ENCODE assay signal across 14 cellular contexts in the genomic region with DNA sequence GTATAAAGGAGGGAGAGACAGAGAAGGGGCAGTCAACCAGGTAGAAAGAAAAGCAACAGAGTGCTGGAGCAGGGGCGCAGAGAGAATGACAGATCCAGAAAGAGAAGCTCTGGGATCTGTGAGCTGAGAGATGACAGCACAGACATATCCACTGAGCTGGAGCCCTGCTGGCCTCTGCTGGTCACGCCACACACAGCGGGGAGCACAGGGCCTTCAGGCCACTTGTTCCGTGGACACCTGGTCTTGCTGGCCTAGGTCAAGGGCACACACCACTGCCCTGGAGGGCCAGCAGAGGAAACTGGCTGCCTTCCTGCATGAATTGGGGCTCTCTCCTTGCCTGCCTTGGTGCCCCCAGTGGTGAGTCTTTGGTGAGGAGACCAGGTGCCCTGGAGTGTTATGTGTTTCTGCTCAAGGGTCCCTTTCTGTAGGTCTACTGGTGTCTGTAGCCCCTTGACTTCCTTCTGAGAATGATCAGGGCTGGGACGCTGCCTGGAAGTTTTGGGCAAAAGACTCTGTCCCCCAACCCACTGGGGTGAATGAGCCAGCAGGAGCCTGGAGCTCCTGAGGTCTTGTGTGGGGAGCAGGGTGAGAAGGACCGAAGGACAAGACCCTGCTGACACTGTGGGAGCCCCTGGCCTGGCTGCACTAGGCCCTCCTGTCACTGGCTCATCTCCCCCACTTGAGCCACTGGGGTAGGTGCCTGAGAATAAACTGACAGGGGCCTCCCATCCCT. TPM values are rescaled to one million over a fixed set of nuclear protein-coding genes. Genes with fewer than 3 reads are reported as not detected.
A peak's percentile ranks its signal among the peaks of the same experiment; 100 is the strongest.
DNase-seq lines count a peak whose midpoint lies in the region; ATAC-seq and TF ChIP-seq lines count a peak whose summit lies in the region.
"Had no signal": no experiment of that assay in that cellular context is flagged by ENCODE, and none has a peak within 500 bp of the region (broad histone marks: within the 10 kb centered on the region; RNA-seq: fewer than 3 reads in every experiment).

No MANE protein-coding gene starts in this region.

- H3K4me1 ChIP-seq in H9 (ENCODE audit: insufficient read depth, low read length) (no peaks in the 10 kb centered on the region), mesenchymal stem cell (ENCODE audit: control insufficient read depth, insufficient read depth, low read depth, low read length) (no peaks in the 10 kb centered on the region)
- H3K4me1 ChIP-seq: gastrocnemius medialis had no signal

- no peak overlapping the region for H3K56ac ChIP-seq in H9 (ENCODE audit: insufficient read length, low read depth, low read length)

- H4K5ac ChIP-seq in H9 (ENCODE audit: insufficient read length, low read depth, low read length) = no peak overlapping the region

- H2AFZ ChIP-seq in H9 (ENCODE audit: low read length) (no peak overlapping the region), mesenchymal stem cell (ENCODE audit: low read depth, low read length) (no peak overlapping the region)

- peaks cover 12% of the 10 kb centered on the region for H3K27me3 Mint-ChIP-seq in H9 (ENCODE audit: low read depth)
- peaks cover 3% of the 10 kb centered on the region for H3K27me3 Mint-ChIP-seq in activated T-helper 17 cell treated with anti-CD3 and anti-CD28 coated beads, Interleukin-2, amount 50 U/mL, for 72 hours

- H3K9ac ChIP-seq in H9 (ENCODE audit: extremely low read depth, insufficient read length, low read length) (no peak overlapping the region), mesenchymal stem cell (ENCODE audit: low read length) (no peak overlapping the region)

- H3K4ac ChIP-seq in H9 (ENCODE audit: low read depth, low read length) = no peak overlapping the region
- H3K4ac ChIP-seq in mesenchymal stem cell (ENCODE audit: low read depth in 1 of 2, low read length in 2 of 2) = no peak overlapping the region

- no peak overlapping the region for H4K8ac ChIP-seq in H9 (replicated peaks; ENCODE audit: insufficient read length, low read depth, low read length)
- H4K8ac ChIP-seq in mesenchymal stem cell (ENCODE audit: low read length) = no peak overlapping the region

- WGBS in H9 (ENCODE audit: extremely low coverage, insufficient read length, low lambda C conversion rate) = no CpG with 5 or more reads among the region's 6 CpGs
- 84% methylated on average over 6 of the region's 6 CpGs for WGBS in mesenchymal stem cell

- H3K23ac ChIP-seq in H9 (ENCODE audit: insufficient read length, low read depth, low read length) (no peak overlapping the region), mesenchymal stem cell (ENCODE audit: low read length in 2 of 2) (no peak overlapping the region)

- H3K9me3 Mint-ChIP-seq in H9 = peaks cover 37 to 38% of the 10 kb centered on the region in 2 experiments
- peaks cover 11% of the 10 kb centered on the region for H3K9me3 Mint-ChIP-seq in activated T-helper 17 cell treated with anti-CD3 and anti-CD28 coated beads, Interleukin-2, amount 50 U/mL, for 72 hours

- H3K4me3 Mint-ChIP-seq in H9 = no peak overlapping the region
- no peak overlapping the region for H3K4me3 Mint-ChIP-seq in activated T-helper 17 cell treated with anti-CD3 and anti-CD28 coated beads, Interleukin-2, amount 50 U/mL, for 72 hours
- H3K4me3 Mint-ChIP-seq: WTC11 had no signal

- H4K91ac ChIP-seq in H9 (ENCODE audit: insufficient read length, low read depth, low read length) = no peak overlapping the region
- no peak overlapping the region for H4K91ac ChIP-seq in mesenchymal stem cell (ENCODE audit: low read length)

- no peaks in the 10 kb centered on the region for H4K20me1 ChIP-seq in H9 (ENCODE audit: control insufficient read depth, insufficient read depth, insufficient read length)

- H3K36me3 Mint-ChIP-seq in H9 (ENCODE audit: insufficient read depth in 1 of 3, low read depth in 3 of 3) = peaks cover 4 to 20% (median 6%) of the 10 kb centered on the region in 3 experiments; a peak in 5 of 7 replicates
- no peaks in the 10 kb centered on the region for H3K36me3 Mint-ChIP-seq in activated T-helper 17 cell treated with anti-CD3 and anti-CD28 coated beads, Interleukin-2, amount 50 U/mL, for 72 hours (ENCODE audit: low read depth)

- H3K18ac ChIP-seq in H9 (ENCODE audit: insufficient read length, low read depth, low read length) = no peak overlapping the region
- H3K18ac ChIP-seq in mesenchymal stem cell (ENCODE audit: low read depth in 1 of 2, low read length in 2 of 2) = no peak overlapping the region

- H3K79me1 ChIP-seq in H9 (ENCODE audit: insufficient read depth, low read depth, low read length, poor library complexity, severe bottlenecking) = no peaks in the 10 kb centered on the region
- no peaks in the 10 kb centered on the region for H3K79me1 ChIP-seq in mesenchymal stem cell (replicated peaks; ENCODE audit: low read length, poor library complexity, severe bottlenecking)

- H3T11ph ChIP-seq in H9 (ENCODE audit: low read length) = no peak overlapping the region

- H3K14ac ChIP-seq in H9 (ENCODE audit: insufficient read depth, low read length) = no peak overlapping the region
- no peak overlapping the region for H3K14ac ChIP-seq in mesenchymal stem cell (ENCODE audit: low read length in 2 of 2)

- H3K4me2 ChIP-seq in H9 (ENCODE audit: insufficient read depth, insufficient read length, low read length) (no peak overlapping the region), mesenchymal stem cell (ENCODE audit: low read length, poor library complexity, severe bottlenecking) (no peak overlapping the region)

- H2BK120ac ChIP-seq in H9 (ENCODE audit: low read depth, low read length, poor library complexity, severe bottlenecking) = no peak overlapping the region
- no peak overlapping the region for H2BK120ac ChIP-seq in mesenchymal stem cell (ENCODE audit: low read depth, low read length)

- H3K79me2 ChIP-seq in H9 (ENCODE audit: insufficient read depth, low read length) = no peaks in the 10 kb centered on the region

- no peak overlapping the region for H2BK12ac ChIP-seq in H9 (ENCODE audit: insufficient read length, low read depth, low read length)
- no peak overlapping the region for H2BK12ac ChIP-seq in mesenchymal stem cell (ENCODE audit: low read length in 2 of 2)

- H3K27ac ChIP-seq in H9 (ENCODE audit: insufficient read length, low read depth, low read length) (no peak overlapping the region), mesenchymal stem cell (ENCODE audit: low read length, poor library complexity, severe bottlenecking) (no peak overlapping the region)
- H3K27ac ChIP-seq: C4-2B, gastrocnemius medialis had no signal

- H2BK5ac ChIP-seq in H9 (ENCODE audit: insufficient read length, low read length) (no peak overlapping the region), mesenchymal stem cell (ENCODE audit: low read depth, low read length, poor library complexity, severe bottlenecking) (no peak overlapping the region)

- DNase-seq in AG08395 (ENCODE audit: low spot score) = peak; percentile 58
- DNase-seq in H9 = peak; percentile 20
- no peak for DNase-seq in epithelial cell of proximal tubule (ENCODE audit: low read depth)
- DNase-seq in mesenchymal stem cell = peak; percentile 36
- no peak for DNase-seq in NCI-H748 treated with DMSO at 0.1 percent for 48 hours (lab: John Stamatoyannopoulos, UW)
- no peak for DNase-seq in kidney tubule cell (ENCODE audit: low spot score)
- DNase-seq: activated effector memory CD4-positive, alpha-beta T cell treated with Interleukin-2 at 50 U/mL for 16 hours; central memory CD4-positive, alpha-beta T cell; gastrocnemius medialis had no signal

- H3K27ac Mint-ChIP-seq in H9 = no peak overlapping the region
- no peak overlapping the region for H3K27ac Mint-ChIP-seq in activated T-helper 17 cell treated with anti-CD3 and anti-CD28 coated beads, Interleukin-2, amount 50 U/mL, for 72 hours
- H3K27ac Mint-ChIP-seq: WTC11 had no signal

- H3K27me3 ChIP-seq in H9 (ENCODE audit: insufficient read depth, low read length) (no peaks in the 10 kb centered on the region), mesenchymal stem cell (ENCODE audit: control insufficient read depth in 1 of 2, insufficient read depth in 1 of 2, low read length in 2 of 2) (no peaks in the 10 kb centered on the region)
- H3K27me3 ChIP-seq: gastrocnemius medialis had no signal

- no peak overlapping the region for H3K4me3 ChIP-seq in epithelial cell of proximal tubule (ENCODE audit: low read depth, low read length)
- no peak overlapping the region for H3K4me3 ChIP-seq in mesenchymal stem cell (ENCODE audit: insufficient read depth in 1 of 2, low read depth in 1 of 2, low read length in 2 of 2)
- H3K4me3 ChIP-seq: gastrocnemius medialis had no signal

- H3K9me3 ChIP-seq in H9 (ENCODE audit: control insufficient read depth, low read depth, low read length) (peaks cover 23% of the 10 kb centered on the region), mesenchymal stem cell (ENCODE audit: control insufficient read depth, low read length) (peaks cover 19% of the 10 kb centered on the region)

- no peaks in the 10 kb centered on the region for H3K4me1 Mint-ChIP-seq in H9
- H3K4me1 Mint-ChIP-seq in activated T-helper 17 cell treated with anti-CD3 and anti-CD28 coated beads, Interleukin-2, amount 50 U/mL, for 72 hours = no peaks in the 10 kb centered on the region
- H3K4me1 Mint-ChIP-seq: WTC11 had no signal

- no peak for ATAC-seq in HG03108 (IDR thresholded peaks at IDR 0.05; ENCODE audit: unreplicated experiment)
- ATAC-seq in activated T-helper 17 cell treated with anti-CD3 and anti-CD28 coated beads, Interleukin-2, amount 50 U/mL, for 72 hours (replicated peaks) = no peak
- ATAC-seq: gastrocnemius medialis, WTC11 had no signal

- TF ChIP-seq CTCF in H9 (conservative IDR thresholded peaks at IDR 0.05) = no peak; the same call in 2 of the 3 replicates
- TF ChIP-seq CTCF in epithelial cell of proximal tubule (conservative IDR thresholded peaks at IDR 0.05; ENCODE audit: low read depth, low read length) = peak; percentile 19

- no peak overlapping the region for H2BK20ac ChIP-seq in H9 (ENCODE audit: low read depth, low read length, poor library complexity, severe bottlenecking)

- no peaks in the 10 kb centered on the region for H3K36me3 ChIP-seq in mesenchymal stem cell (ENCODE audit: control insufficient read depth in 1 of 2, insufficient read depth in 2 of 2, low read depth in 1 of 2, low read length in 2 of 2)
- H3K36me3 ChIP-seq: gastrocnemius medialis had no signal

- H2AK5ac ChIP-seq in H9 (ENCODE audit: insufficient read length, low read length) (no peak overlapping the region), mesenchymal stem cell (ENCODE audit: low read length, severe bottlenecking) (no peak overlapping the region)

- no peaks in the 10 kb centered on the region for H3K23me2 ChIP-seq in H9 (ENCODE audit: insufficient read length, low read depth, low read length, poor library complexity, severe bottlenecking)

- no peak overlapping the region for H2BK15ac ChIP-seq in H9 (ENCODE audit: low read depth, low read length)
- no peak overlapping the region for H2BK15ac ChIP-seq in mesenchymal stem cell (ENCODE audit: low read depth, poor library complexity, severe bottlenecking)

RNA-seq across cellular contexts. Expression of a gene that starts 59.2 kb away (rescaled TPM):
- 5.4 and 5.9 TPM in 2 replicates for total RNA-seq in H9 (2021)
- total RNA-seq in epithelial cell of proximal tubule = 0.29 and 0.65 TPM in 2 replicates
- polyA plus RNA-seq in mesenchymal stem cell (2013, experiment 1 of 2) = 46.7 TPM
- polyA plus RNA-seq in mesenchymal stem cell (2013, experiment 2 of 2) = 45.4 TPM
- not detected for total RNA-seq in activated T-helper 17 cell treated with anti-CD3 and anti-CD28 coated beads, Interleukin-2, amount 50 U/mL, for 72 hours
- total RNA-seq: pulmonary artery endothelial cell had no signal

Comparison
In these comparisons a context has a peak if more than half of its experiments do, and no peak if none do; other contexts are left out.
1. DNase-seq: peak in AG08395 (single experiment), H9 (single experiment) and mesenchymal stem cell (single experiment); none in epithelial cell of proximal tubule (single experiment), NCI-H748 treated with DMSO at 0.1 percent for 48 hours (single experiment) and kidney tubule cell (single experiment).